16 cellular contexts compared by ENCODE assay signal in genomic region chr11:107218123-107219084, GRCh38.
A peak's percentile ranks its signal among the peaks of the same experiment; 100 is the strongest.
DNase-seq lines count a peak whose midpoint lies in the region; TF ChIP-seq lines count a peak whose summit lies in the region.
"Had no signal": no experiment of that assay in that cellular context is flagged by ENCODE, and none has a peak within 500 bp of the region (broad histone marks: within the 10 kb centered on the region; RNA-seq: fewer than 3 reads in every experiment).

No MANE protein-coding gene starts in this region.

- H3K36me3 ChIP-seq in A673 (ENCODE audit: insufficient read depth, low read length, poor library complexity, severe bottlenecking) (no peaks in the 10 kb centered on the region), endodermal cell (ENCODE audit: control insufficient read depth, insufficient read depth, low read length) (no peaks in the 10 kb centered on the region)

- peak overlapping the region; percentile 5 for H3K27ac Mint-ChIP-seq in endodermal cell
- H3K27ac Mint-ChIP-seq: T-helper 17 cell had no signal

- H3K4me1 Mint-ChIP-seq in endodermal cell: peaks cover 20% of the 10 kb centered on the region
- H3K4me1 Mint-ChIP-seq: T-helper 17 cell had no signal

- H3K4me3 Mint-ChIP-seq in endodermal cell: no peak overlapping the region
- H3K4me3 Mint-ChIP-seq: T-helper 17 cell had no signal

- DNase-seq in A673 (ENCODE audit: low spot score) (peak; percentile 75), COR-L47 (lab: John Stamatoyannopoulos, UW) (peak; percentile 25), NCI-H69 (lab: John Stamatoyannopoulos, UW) (peak; percentile 93), endodermal cell (no peak), occipital lobe (lab: John Stamatoyannopoulos, UW) (no peak), head of caudate nucleus (no peak)
- DNase-seq in activated CD4-positive, CD25-positive, alpha-beta regulatory T cell (lab: John Stamatoyannopoulos, UW): no peak
- DNase-seq: DMS53, HCEC 1CT, KBM-7, NCI-H1048, NCI-H187 treated with DMSO at 0.1 percent for 48 hours, NCI-H510A treated with DMSO at 0.1 percent for 48 hours, SHP77 treated with DMSO at 0.1 percent for 48 hours, T-helper 17 cell had no signal

- no peaks in the 10 kb centered on the region for H3K36me3 Mint-ChIP-seq in endodermal cell (ENCODE audit: low read depth)

- H3K4me1 ChIP-seq in A673 (ENCODE audit: insufficient read depth, low read length, poor library complexity, severe bottlenecking) (peaks cover 8% of the 10 kb centered on the region), endodermal cell (ENCODE audit: control insufficient read depth, insufficient read depth, low read length) (peaks cover 3% of the 10 kb centered on the region)

- H3K9me3 Mint-ChIP-seq in endodermal cell: no peaks in the 10 kb centered on the region

- H3K27me3 ChIP-seq in A673 (replicated peaks; ENCODE audit: insufficient read depth, low read depth, low read length, poor library complexity): no peaks in the 10 kb centered on the region
- no peaks in the 10 kb centered on the region for H3K27me3 ChIP-seq in endodermal cell (ENCODE audit: control insufficient read depth, insufficient read depth, low read length, poor library complexity, severe bottlenecking)

- intact Hi-C loops in A673 (cut with micrococcal nuclease; ENCODE audit: unreplicated experiment): no loop called here
- intact Hi-C loops in head of caudate nucleus (cut with DNase I): no loop called here

- 81 to 84% methylated on average over 10 of the region's 10 CpGs for WGBS in endodermal cell (ENCODE audit: insufficient coverage in 1 of 2, insufficient read length in 1 of 2), 2 experiments

- H3K9me3 ChIP-seq in A673 (ENCODE audit: low read depth, low read length, poor library complexity, severe bottlenecking) (no peaks in the 10 kb centered on the region), endodermal cell (ENCODE audit: control insufficient read depth, low read length) (no peaks in the 10 kb centered on the region)

- H3K27ac ChIP-seq in A673 (ENCODE audit: low read depth, low read length, poor library complexity, severe bottlenecking) (no peak overlapping the region), endodermal cell (ENCODE audit: low read depth, low read length) (no peak overlapping the region)
- H3K27ac ChIP-seq: HL-60 had no signal

- TF ChIP-seq CTCF in A673 (conservative IDR thresholded peaks at IDR 0.05; ENCODE audit: low read depth, low read length): no peak
- TF ChIP-seq CTCF in endodermal cell (conservative IDR thresholded peaks at IDR 0.05): no peak

- no peak overlapping the region for H3K4me3 ChIP-seq in A673 (ENCODE audit: low read depth, low read length, poor library complexity, severe bottlenecking)
- H3K4me3 ChIP-seq in endodermal cell (ENCODE audit: low read length): no peak overlapping the region

- POLR2A ChIA-PET in A673 (lab: Charles Lee; ENCODE audit: low non-redundant PET): no interaction called here

- BruUV-seq in A673 (replicated peaks; lab: Mats Ljungman, UMichigan): no TSS peak

- no peak overlapping the region for H3K9ac ChIP-seq in endodermal cell (ENCODE audit: extremely low read depth, low read length, poor library complexity, severe bottlenecking)

- CTCF ChIA-PET in A673 (lab: Charles Lee): no interaction called here

- no peaks in the 10 kb centered on the region for H3K27me3 Mint-ChIP-seq in endodermal cell (ENCODE audit: insufficient read depth)

Comparison
In these comparisons a context has a peak if more than half of its experiments do, and no peak if none do; other contexts are left out.
1. DNase-seq: peak in A673 (single experiment), COR-L47 (single experiment) and NCI-H69 (single experiment); none in endodermal cell (single experiment), occipital lobe (single experiment), head of caudate nucleus (0 of 42) and activated CD4-positive, CD25-positive, alpha-beta regulatory T cell (0 of 4).